22 cellular contexts compared by ENCODE assay signal in the genomic region with DNA sequence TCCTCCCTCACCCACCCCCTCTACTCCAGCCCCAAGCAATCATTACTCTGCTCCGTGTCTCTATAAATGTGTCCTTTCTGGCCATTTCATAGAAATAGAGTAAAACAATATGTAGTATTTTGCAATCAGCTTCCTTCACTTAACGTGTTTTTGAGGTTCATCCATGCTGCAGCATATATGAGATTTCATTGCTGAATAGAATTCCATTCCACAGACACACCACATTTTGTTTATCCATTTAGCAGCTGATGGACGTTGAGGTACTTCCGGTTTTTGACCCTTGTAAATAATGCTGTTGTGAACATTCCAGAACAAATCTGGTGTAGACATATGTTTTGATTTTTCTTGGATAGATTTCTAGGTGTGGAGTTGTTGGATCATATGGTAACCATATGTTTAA. TPM values are rescaled to one million over a fixed set of nuclear protein-coding genes. Genes with fewer than 3 reads are reported as not detected.
"Had no signal": no experiment of that assay in that cellular context is flagged by ENCODE, and none has a peak within 500 bp of the region (broad histone marks: within the 10 kb centered on the region; RNA-seq: fewer than 3 reads in every experiment).

No MANE protein-coding gene starts in this region.

- H3K27ac ChIP-seq: colonic mucosa, spleen, transverse colon had no signal

- H3K9me3 ChIP-seq: colonic mucosa, mucosa of descending colon, spleen, transverse colon had no signal

- H3K27me3 ChIP-seq: colonic mucosa, transverse colon had no signal

- DNase-seq: activated CD4-positive, alpha-beta memory T cell treated with anti-CD3 and anti-CD28 coated beads, Interleukin-2, amount 10 ng/mL, durations not matched to agents 7 days and 5 days; activated CD4-positive, alpha-beta T cell treated with anti-CD3 and anti-CD28 coated beads for 1 hour; activated T-cell treated with anti-CD3 and anti-CD28 coated beads, Interleukin-2, amount 50 U/mL, for 48 hours; colonic mucosa; effector CD4-positive, alpha-beta T cell; glutamatergic neuron; left cardiac atrium; mucosa of descending colon; naive thymus-derived CD8-positive, alpha-beta T cell; nucleus accumbens; right cardiac atrium; spleen; stimulated activated CD4-positive, alpha-beta T cell treated with anti-CD3 and anti-CD28 coated beads, Interleukin-1b, Interleukin-23, amount 100 ng/mL, for 48 hours; stimulated activated naive B cell treated with anti-CD40 and anti-IgM and Interleukin-4, amounts not matched to agents 10 μg/mL and 1 μg/mL and 100 μg/mL, for 72 hours; transverse colon had no signal

- H3K4me3 ChIP-seq: colonic mucosa, mucosa of descending colon, spleen, transverse colon had no signal

- H3K36me3 ChIP-seq: colonic mucosa, spleen, transverse colon had no signal

- ATAC-seq: left cardiac atrium; mucosa of descending colon; naive thymus-derived CD8-positive, alpha-beta T cell; right cardiac atrium; stimulated activated naive B cell treated with anti-CD40 and anti-IgM and Interleukin-4, amounts not matched to agents 10 μg/mL and 1 μg/mL and 100 μg/mL, for 72 hours had no signal

- H3K4me1 ChIP-seq: colonic mucosa, spleen had no signal

RNA-seq across cellular contexts. Expression of gene ADAM30, which starts 30.7 kb away (rescaled TPM):
- total RNA-seq: activated CD4-positive, alpha-beta memory T cell treated with anti-CD3 and anti-CD28 coated beads, Interleukin-2, amount 10 ng/mL, durations not matched to agents 7 days and 5 days; astrocyte; colonic mucosa; endothelial cell of umbilical vein; left cardiac atrium; lung microvascular endothelial cell; mucosa of descending colon; naive thymus-derived CD8-positive, alpha-beta T cell; progenitor cell of endocrine pancreas; right cardiac atrium; spleen; subcutaneous adipose tissue; T-helper 2 cell treated with Interferon-gamma antibody and Interleukin-4, amounts not matched to agents 100 ng/mL and 5 ng/mL, for 36 hours; transverse colon had no signal

RNA-seq across cellular contexts. Expression of gene REG4, which starts 54.3 kb away (rescaled TPM):
- total RNA-seq: activated CD4-positive, alpha-beta memory T cell treated with anti-CD3 and anti-CD28 coated beads, Interleukin-2, amount 10 ng/mL, durations not matched to agents 7 days and 5 days; astrocyte; cardiac septum; endothelial cell of umbilical vein; left cardiac atrium; lung microvascular endothelial cell; right cardiac atrium; subcutaneous adipose tissue; T-helper 2 cell treated with Interferon-gamma antibody and Interleukin-4, amounts not matched to agents 100 ng/mL and 5 ng/mL, for 36 hours had no signal
